In the genomic region with DNA sequence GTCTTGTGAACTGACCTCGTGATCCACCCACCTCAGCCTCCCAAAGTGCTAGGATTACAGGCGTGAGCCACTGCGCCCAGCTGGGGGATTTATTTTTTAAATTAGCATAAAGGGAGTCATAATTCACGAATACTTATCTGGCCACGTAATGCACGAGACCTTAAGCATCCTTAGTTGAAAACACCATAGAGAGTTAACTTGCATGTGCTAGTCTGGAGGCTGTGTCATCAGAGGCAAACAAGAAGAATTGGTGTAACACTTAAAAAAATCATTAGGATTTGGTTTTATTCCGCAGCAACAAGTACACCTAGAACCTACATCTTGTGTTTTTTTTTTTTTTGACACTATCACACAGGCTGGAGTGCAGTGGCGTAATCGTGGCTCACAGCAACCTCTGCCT, we compare ENCODE assay signal across 20 cellular contexts.
"Had no signal": no experiment of that assay in that cellular context is flagged by ENCODE, and none has a peak within 500 bp of the region (broad histone marks: within the 10 kb centered on the region; RNA-seq: fewer than 3 reads in every experiment).

No MANE protein-coding gene starts in this region.

- DNase-seq: cortex of kidney; dorsolateral prefrontal cortex; effector CD8-positive, alpha-beta T cell; heart left ventricle; hippocampal formation; kidney glomerular epithelial cell; natural killer cell; ovary; right lobe of liver; stimulated activated CD4-positive, alpha-beta T cell treated with anti-CD3 and anti-CD28 coated beads, Interleukin-2, amount 100 ng/mL, for 24 hours; stimulated activated CD4-positive, alpha-beta T cell treated with anti-CD3 and anti-CD28 coated beads, Interleukin-4, amount 100 ng/mL, for 4 hours; stimulated activated naive CD4-positive, alpha-beta T cell; stomach; substantia nigra; transverse colon had no signal

- H3K9me3 Mint-ChIP-seq: central memory CD8-positive, alpha-beta T cell; natural killer cell had no signal

- H3K27ac ChIP-seq: dorsolateral prefrontal cortex, heart left ventricle, ovary, prostate gland, right lobe of liver, thoracic aorta had no signal

- H3K36me3 Mint-ChIP-seq: natural killer cell had no signal

- H3K27ac Mint-ChIP-seq: natural killer cell had no signal

- H3K4me1 Mint-ChIP-seq: central memory CD8-positive, alpha-beta T cell; natural killer cell had no signal

- H3K4me3 Mint-ChIP-seq: central memory CD8-positive, alpha-beta T cell; natural killer cell; neural crest cell had no signal

- ATAC-seq: heart left ventricle, left lobe of liver, natural killer cell, right lobe of liver had no signal
